ENCODE assay signal across 27 cellular contexts in the genomic region with DNA sequence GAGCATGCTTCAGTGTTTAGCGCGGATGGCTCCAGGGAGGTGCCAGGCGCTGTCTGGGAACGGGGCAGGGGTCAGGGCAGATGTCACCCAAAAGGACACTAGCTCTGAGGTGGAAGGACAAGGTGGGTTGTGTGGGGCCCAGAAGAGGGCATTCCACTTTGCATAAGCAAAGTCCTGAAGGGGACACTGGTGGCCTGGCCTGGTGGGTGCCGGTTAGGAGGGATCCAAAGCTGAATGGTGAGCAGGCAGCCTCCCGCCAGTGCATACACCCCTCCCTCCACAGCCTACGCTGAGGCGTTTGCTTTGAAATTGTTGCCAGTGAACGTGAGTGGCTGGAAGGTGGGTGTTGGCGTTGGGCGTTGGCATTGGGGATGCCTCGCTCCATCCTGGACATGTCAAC.
"Had no signal": no experiment of that assay in that cellular context is flagged by ENCODE, and none has a peak within 500 bp of the region (broad histone marks: within the 10 kb centered on the region; RNA-seq: fewer than 3 reads in every experiment).

No MANE protein-coding gene starts in this region.

- H3K4me1 ChIP-seq: colonic mucosa, gastrocnemius medialis, left lung, parathyroid adenoma, right lobe of liver, stomach, testis, tibial artery, upper lobe of left lung, uterus had no signal

- H3K9me3 ChIP-seq: colonic mucosa, testis, uterus had no signal

- H3K4me3 ChIP-seq: colonic mucosa, gastrocnemius medialis, hepatocyte, left lung, neural progenitor cell, right lobe of liver, stomach, testis, tibial artery, upper lobe of left lung, uterus had no signal

- H3K36me3 ChIP-seq: colonic mucosa, gastrocnemius medialis, left lung, neural progenitor cell, right lobe of liver, stomach, tibial artery, upper lobe of left lung, uterus had no signal

- H3K27ac ChIP-seq: colonic mucosa, epithelial cell of prostate, gastrocnemius medialis, hepatocyte, left lung, neural progenitor cell, parathyroid adenoma, right lobe of liver, stomach, testis, tibial artery, upper lobe of left lung, uterus had no signal

- H3K9ac ChIP-seq: neural progenitor cell, parathyroid adenoma had no signal

- H3K4me2 ChIP-seq: hepatocyte, neural progenitor cell had no signal

- DNase-seq: colonic mucosa; effector CD8-positive, alpha-beta T cell; endodermal cell; foreskin fibroblast; gastrocnemius medialis; head of caudate nucleus; left cardiac atrium; left lung; mesendoderm; midbrain; naive thymus-derived CD4-positive, alpha-beta T cell; right lobe of liver; stimulated activated CD4-positive, alpha-beta T cell treated with anti-CD3 and anti-CD28 coated beads, Interleukin-2, amount 100 ng/mL, for 24 hours; stimulated activated CD4-positive, alpha-beta T cell treated with anti-CD3 and anti-CD28 coated beads, Interleukin-4, amount 100 ng/mL, for 24 hours; stimulated activated naive CD4-positive, alpha-beta T cell treated with Interleukin-2 at 50 U/mL for 16 hours; stomach; testis; uterus had no signal

- H2AFZ ChIP-seq: hepatocyte, neural progenitor cell, parathyroid adenoma had no signal

- H3K79me2 ChIP-seq: hepatocyte, parathyroid adenoma had no signal

- FAIRE-seq: islet of Langerhans had no signal

- H3K27me3 ChIP-seq: colonic mucosa, hepatocyte, right lobe of liver, testis, upper lobe of left lung, uterus had no signal

- ATAC-seq: esophagus mucosa; gastrocnemius medialis; left cardiac atrium; left lung; naive thymus-derived CD4-positive, alpha-beta T cell; right lobe of liver; stimulated activated effector memory CD8-positive, alpha-beta T cell treated with anti-CD3 and anti-CD28 coated beads, Interleukin-12 subunit alpha, Interleukin-12 subunit beta, amount 100 ng/mL, for 72 hours had no signal
